Comparison of ENCODE assay signal across 9 cellular contexts in genomic region chr18:22324191-22325131, GRCh38.
DNase-seq lines count a peak whose midpoint lies in the region; ATAC-seq and TF ChIP-seq lines count a peak whose summit lies in the region.
"Had no signal": no experiment of that assay in that cellular context is flagged by ENCODE, and none has a peak within 500 bp of the region (broad histone marks: within the 10 kb centered on the region; RNA-seq: fewer than 3 reads in every experiment).

No MANE protein-coding gene starts in this region.

- H3K9me3 ChIP-seq in esophagus muscularis mucosa (no peaks in the 10 kb centered on the region), mononuclear cell (ENCODE audit: low read depth, low read length) (no peaks in the 10 kb centered on the region), uterus (no peaks in the 10 kb centered on the region), Karpas-422 (ENCODE audit: low read length) (no peaks in the 10 kb centered on the region)

- peaks cover 3% of the 10 kb centered on the region for H3K4me1 Mint-ChIP-seq in activated T-cell treated with anti-CD3 and anti-CD28 coated beads, Interleukin-2, amount 50 U/mL, for 4 hours (ENCODE audit: low read depth)

- H3K27me3 Mint-ChIP-seq in activated T-cell treated with anti-CD3 and anti-CD28 coated beads, Interleukin-2, amount 50 U/mL, for 4 hours (ENCODE audit: low read depth): no peaks in the 10 kb centered on the region

- WGBS in esophagus muscularis mucosa: 46% methylated on average over 20 of the region's 30 CpGs

- H2AFZ ChIP-seq in Karpas-422 (ENCODE audit: low read length): no peak overlapping the region

- H4K20me1 ChIP-seq in Karpas-422 (ENCODE audit: insufficient read depth, low read depth, low read length): no peaks in the 10 kb centered on the region

- H3K27ac ChIP-seq in esophagus muscularis mucosa (replicated peaks in 1 of 4) (no peak overlapping the region), uterus (peak overlapping the region; percentile 69), Karpas-422 (ENCODE audit: low read length) (no peak overlapping the region)

- H3K36me3 Mint-ChIP-seq in activated T-cell treated with anti-CD3 and anti-CD28 coated beads, Interleukin-2, amount 50 U/mL, for 4 hours (ENCODE audit: insufficient read depth): no peaks in the 10 kb centered on the region

- DNase-seq in activated T-cell treated with anti-CD3 and anti-CD28 coated beads, Interleukin-2, amount 50 U/mL, for 4 hours: no peak
- no peak for DNase-seq in activated T-cell treated with anti-CD3 and anti-CD28 coated beads, Interleukin-2, amount 50 U/mL, for 1 hour
- no peak for DNase-seq in esophagus muscularis mucosa (ENCODE audit: extremely low spot score)
- DNase-seq in uterus: peak; percentile 53 to 61
- no peak for DNase-seq in Karpas-422
- DNase-seq: T-helper 2 cell had no signal

- H3K79me2 ChIP-seq in Karpas-422 (ENCODE audit: low read length): no peaks in the 10 kb centered on the region

- peak in 1 of 2 donors; percentile 48 for ATAC-seq in activated T-cell treated with anti-CD3 and anti-CD28 coated beads, Interleukin-2, amount 50 U/mL, for 4 hours
- no peak for ATAC-seq in GM18517 (IDR thresholded peaks at IDR 0.05; ENCODE audit: unreplicated experiment)
- no peak for ATAC-seq in GM19395 (IDR thresholded peaks at IDR 0.05; ENCODE audit: unreplicated experiment)

- H3K9me2 ChIP-seq in Karpas-422 (replicated peaks; ENCODE audit: insufficient read depth, low read length): no peaks in the 10 kb centered on the region

- TF ChIP-seq CTCF in esophagus muscularis mucosa (IDR thresholded peaks at IDR 0.05): peak in 1 of 3 experiments; percentile 15
- peak in 1 of 4 experiments; percentile 24 for TF ChIP-seq CTCF in uterus (IDR thresholded peaks at IDR 0.05)

- H3K4me2 ChIP-seq in Karpas-422 (ENCODE audit: low read depth, low read length, poor library complexity, severe bottlenecking): no peak overlapping the region

- no peaks in the 10 kb centered on the region for H3K36me3 ChIP-seq in esophagus muscularis mucosa
- no peaks in the 10 kb centered on the region for H3K36me3 ChIP-seq in uterus
- H3K36me3 ChIP-seq in Karpas-422 (ENCODE audit: insufficient read depth, low read length): no peaks in the 10 kb centered on the region

- intact Hi-C loops in esophagus muscularis mucosa (cut with DNase I) (no loop called here), uterus (cut with DNase I; ENCODE audit: low total_unique reads) (no loop called here)

- TF ChIP-seq EP300 in esophagus muscularis mucosa (IDR thresholded peaks at IDR 0.05): no peak

- H3K9me3 Mint-ChIP-seq in activated T-cell treated with anti-CD3 and anti-CD28 coated beads, Interleukin-2, amount 50 U/mL, for 4 hours: no peaks in the 10 kb centered on the region

- H3K4me3 ChIP-seq in esophagus muscularis mucosa (peak overlapping the region; percentile 10 to 33 (median 18)), mononuclear cell (ENCODE audit: low read length) (peak overlapping the region; percentile 24), uterus (peak overlapping the region; percentile 7 to 12), Karpas-422 (ENCODE audit: low read length) (no peak overlapping the region)

- peaks cover 0 to 20% (median 13%) of the 10 kb centered on the region in 4 donors for H3K4me1 ChIP-seq in esophagus muscularis mucosa
- H3K4me1 ChIP-seq in mononuclear cell (ENCODE audit: insufficient read depth, low read length): peaks cover 57% of the 10 kb centered on the region
- peaks cover 0 to 6% of the 10 kb centered on the region in 2 donors for H3K4me1 ChIP-seq in uterus
- no peaks in the 10 kb centered on the region for H3K4me1 ChIP-seq in Karpas-422 (ENCODE audit: low read length)

- H3K9ac ChIP-seq in Karpas-422 (ENCODE audit: low read length): no peak overlapping the region

- TF ChIP-seq POLR2A in esophagus muscularis mucosa (IDR thresholded peaks at IDR 0.05; ENCODE audit: low read depth) (no peak), uterus (IDR thresholded peaks at IDR 0.05) (no peak)

- H3K27me3 ChIP-seq in esophagus muscularis mucosa (no peaks in the 10 kb centered on the region), mononuclear cell (ENCODE audit: insufficient read depth, low read length) (no peaks in the 10 kb centered on the region), uterus (no peaks in the 10 kb centered on the region), Karpas-422 (ENCODE audit: low read length) (no peaks in the 10 kb centered on the region)

- peak overlapping the region; percentile 33 for H3K4me3 Mint-ChIP-seq in activated T-cell treated with anti-CD3 and anti-CD28 coated beads, Interleukin-2, amount 50 U/mL, for 4 hours

Comparison
In these comparisons a context has a peak if more than half of its experiments do, and no peak if none do; other contexts are left out.
1. DNase-seq: peak in uterus (2 of 2); none in activated T-cell treated with anti-CD3 and anti-CD28 coated beads, Interleukin-2, amount 50 U/mL, for 4 hours (single experiment), activated T-cell treated with anti-CD3 and anti-CD28 coated beads, Interleukin-2, amount 50 U/mL, for 1 hour (single experiment), esophagus muscularis mucosa (single experiment) and Karpas-422 (single experiment).
2. H3K27ac ChIP-seq: peak in uterus (2 of 2); none in esophagus muscularis mucosa (0 of 4) and Karpas-422 (single experiment).